In the genomic region with DNA sequence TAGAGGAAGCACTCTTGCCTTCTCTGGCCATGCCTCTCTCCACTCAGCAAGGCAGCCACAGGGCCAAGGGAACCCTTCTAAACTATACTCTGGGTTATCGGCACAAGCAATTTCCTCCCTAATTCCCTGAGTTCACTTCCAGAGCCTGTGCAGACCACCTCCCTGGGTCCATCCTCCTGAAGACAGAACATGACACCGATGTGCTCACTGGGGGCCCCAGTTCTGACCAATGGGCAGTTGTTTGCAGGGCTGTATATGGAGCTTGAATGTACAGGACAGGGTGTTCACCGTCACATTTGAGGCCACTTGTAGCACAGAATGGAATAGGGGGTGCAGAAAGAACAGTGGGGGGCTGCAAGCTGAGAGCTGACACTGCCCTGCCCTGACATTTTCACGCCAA, we compare ENCODE assay signal across 27 cellular contexts.
"Had no signal": no experiment of that assay in that cellular context is flagged by ENCODE, and none has a peak within 500 bp of the region (broad histone marks: within the 10 kb centered on the region; RNA-seq: fewer than 3 reads in every experiment).

No MANE protein-coding gene starts in this region.

- H3K4me1 ChIP-seq: ascending aorta, body of pancreas, Peyer's patch had no signal

- DNase-seq: activated B cell treated with CpG ODN at 0.5 μM for 24 hours; activated CD4-positive, alpha-beta T cell treated with anti-CD3 and anti-CD28 coated beads, Interleukin-2, amount 50 U/mL, for 1 hour; activated CD8-positive, alpha-beta T cell treated with anti-CD3 and anti-CD28 coated beads for 36 hours; activated effector memory CD4-positive, alpha-beta T cell treated with anti-CD3 and anti-CD28 coated beads, Interleukin-2, amount 50 U/mL, for 16 hours; activated naive CD4-positive, alpha-beta T cell treated with Interleukin-2 at 50 U/mL for 16 hours; activated naive CD8-positive, alpha-beta T cell treated with anti-CD3 and anti-CD28 coated beads, Interleukin-2, amount 50 U/mL, for 24 hours; activated T-cell treated with anti-CD3 and anti-CD28 coated beads, Interleukin-2, amount 50 U/mL, for 24 hours; amniotic stem cell; central memory CD4-positive, alpha-beta T cell; NCI-H1092; NCI-H1930; NCI-H2171; NCI-H345; NCI-H510A; NCI-H526 treated with DMSO at 0.1 percent for 48 hours; NCI-H82; NK-92 treated with Interleukin-12 subunit alpha and Interleukin-12 subunit beta, amount 100 ng/mL, for 24 hours; Peyer's patch; SHP77 treated with DMSO at 0.1 percent for 48 hours; T-helper 17 cell; T-helper 9 cell had no signal

- H3K9me3 ChIP-seq: ascending aorta, body of pancreas, Peyer's patch had no signal

- ATAC-seq: activated CD8-positive, alpha-beta T cell treated with anti-CD3 and anti-CD28 coated beads for 36 hours; activated naive CD4-positive, alpha-beta T cell treated with anti-CD3 and anti-CD28 coated beads, Interleukin-2, amount 50 U/mL, for 72 hours; activated naive CD8-positive, alpha-beta T cell treated with anti-CD3 and anti-CD28 coated beads, Interleukin-2, amount 50 U/mL, for 24 hours; T-helper 17 cell had no signal

- H3K4me2 ChIP-seq: KMS-11 had no signal

- H3K9ac ChIP-seq: KMS-11 had no signal

- FAIRE-seq: bronchial epithelial cell had no signal

- H3K4me3 ChIP-seq: ascending aorta, body of pancreas, Peyer's patch had no signal

- H3K27ac ChIP-seq: ascending aorta, KMS-11, Peyer's patch, RWPE1 had no signal

- H3K36me3 ChIP-seq: ascending aorta, Peyer's patch had no signal

- H3K27me3 ChIP-seq: ascending aorta, body of pancreas, Peyer's patch had no signal
